ENCODE assay signal across 9 cellular contexts in genomic region chr4:53016099-53016498, GRCh38.
"Had no signal": no experiment of that assay in that cellular context is flagged by ENCODE, and none has a peak within 500 bp of the region (broad histone marks: within the 10 kb centered on the region; RNA-seq: fewer than 3 reads in every experiment).

No MANE protein-coding gene starts in this region.

- H3K4me3 ChIP-seq: breast epithelium, sigmoid colon, upper lobe of right lung had no signal

- DNase-seq: activated CD4-positive, alpha-beta T cell treated with anti-CD3 and anti-CD28 coated beads, Interleukin-2, amount 50 U/mL, for 1 hour; activated CD8-positive, alpha-beta T cell treated with anti-CD3 and anti-CD28 coated beads, Interleukin-2, amount 10 ng/mL, durations not matched to agents 7 days and 5 days; activated gamma-delta T cell treated with Interleukin-2 at 50 U/mL for 16 hours; activated T-cell treated with anti-CD3 and anti-CD28 coated beads, Interleukin-2, amount 50 U/mL, for 1 hour; effector memory CD4-positive, alpha-beta T cell; stimulated activated naive B cell treated with anti-CD40 and anti-IgM and Interleukin-4, amounts not matched to agents 10 μg/mL and 1 μg/mL and 100 μg/mL, for 72 hours; upper lobe of right lung had no signal

- H3K36me3 ChIP-seq: breast epithelium, sigmoid colon, upper lobe of right lung had no signal

- H3K9me3 ChIP-seq: breast epithelium, sigmoid colon, upper lobe of right lung had no signal

- ATAC-seq: activated CD8-positive, alpha-beta T cell treated with anti-CD3 and anti-CD28 coated beads, Interleukin-2, amount 10 ng/mL, durations not matched to agents 7 days and 5 days; stimulated activated naive B cell treated with anti-CD40 and anti-IgM and Interleukin-4, amounts not matched to agents 10 μg/mL and 1 μg/mL and 100 μg/mL, for 72 hours; upper lobe of right lung had no signal

- H3K27me3 ChIP-seq: breast epithelium, sigmoid colon, upper lobe of right lung had no signal

- H3K27ac ChIP-seq: breast epithelium, upper lobe of right lung had no signal
